10 cellular contexts compared by ENCODE assay signal in the genomic region with DNA sequence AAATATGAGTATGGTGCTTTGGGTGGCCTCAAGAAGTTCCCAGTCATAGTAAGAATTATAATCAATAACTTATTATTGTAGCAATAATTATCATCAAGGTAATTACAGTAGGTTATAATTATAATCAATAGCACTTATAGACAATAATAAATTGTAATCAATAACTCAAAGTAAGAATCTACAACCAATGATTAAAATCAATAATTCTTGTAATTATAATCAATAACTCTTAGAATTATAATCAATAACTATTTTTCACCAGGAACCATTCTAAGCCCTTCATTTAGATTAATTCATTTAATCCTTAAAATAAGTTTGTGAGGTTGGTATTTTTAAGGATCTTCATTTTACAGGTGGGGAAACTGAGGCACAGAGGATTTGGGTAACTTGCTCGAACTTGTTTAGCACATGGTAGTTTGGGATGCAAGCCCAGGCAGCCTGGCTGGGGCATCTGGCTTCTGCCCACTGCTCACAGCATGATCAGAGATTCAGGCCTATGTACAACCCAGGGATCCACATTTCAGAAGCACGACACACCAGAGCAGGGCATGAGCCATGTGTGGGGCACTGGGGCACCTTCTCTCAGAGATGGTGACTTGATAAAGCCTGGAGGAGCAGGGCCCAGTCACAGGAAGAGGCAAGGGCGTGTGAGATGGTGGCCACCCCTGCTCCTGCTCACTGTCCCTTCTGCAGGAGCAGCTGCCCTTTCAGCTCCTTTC. TPM values are rescaled to one million over a fixed set of nuclear protein-coding genes. Genes with fewer than 3 reads are reported as not detected.
"Had no signal": no experiment of that assay in that cellular context is flagged by ENCODE, and none has a peak within 500 bp of the region (broad histone marks: within the 10 kb centered on the region; RNA-seq: fewer than 3 reads in every experiment).

No MANE protein-coding gene starts in this region.

- H3K9me3 ChIP-seq: gastrocnemius medialis, tibial nerve had no signal

- H3K27ac Mint-ChIP-seq: activated CD4-positive, alpha-beta memory T cell treated with anti-CD3 and anti-CD28 coated beads, Interleukin-2, amount 10 ng/mL, durations not matched to agents 7 days and 5 days; activated CD4-positive, alpha-beta T cell treated with anti-CD3 and anti-CD28 coated beads for 36 hours; activated naive CD8-positive, alpha-beta T cell treated with anti-CD3 and anti-CD28 coated beads, Interleukin-2, amount 10 ng/mL, durations not matched to agents 7 days and 5 days; mesothelial cell of epicardium had no signal

- H3K27me3 ChIP-seq: gastrocnemius medialis, tibial nerve had no signal

- H3K4me3 Mint-ChIP-seq: activated CD4-positive, alpha-beta memory T cell treated with anti-CD3 and anti-CD28 coated beads, Interleukin-2, amount 10 ng/mL, durations not matched to agents 7 days and 5 days; activated CD4-positive, alpha-beta T cell treated with anti-CD3 and anti-CD28 coated beads for 36 hours; activated naive CD8-positive, alpha-beta T cell treated with anti-CD3 and anti-CD28 coated beads, Interleukin-2, amount 10 ng/mL, durations not matched to agents 7 days and 5 days; mesothelial cell of epicardium had no signal

- H3K27ac ChIP-seq: gastrocnemius medialis, parathyroid adenoma, skin epidermis, tibial nerve had no signal

- H3K4me3 ChIP-seq: gastrocnemius medialis, skin epidermis, tibial nerve had no signal

- H3K4me1 Mint-ChIP-seq: activated CD4-positive, alpha-beta T cell treated with anti-CD3 and anti-CD28 coated beads for 36 hours; activated naive CD8-positive, alpha-beta T cell treated with anti-CD3 and anti-CD28 coated beads, Interleukin-2, amount 10 ng/mL, durations not matched to agents 7 days and 5 days; mesothelial cell of epicardium had no signal

- H3K4me1 ChIP-seq: parathyroid adenoma, tibial nerve had no signal

- H3K9me3 Mint-ChIP-seq: activated CD4-positive, alpha-beta memory T cell treated with anti-CD3 and anti-CD28 coated beads, Interleukin-2, amount 10 ng/mL, durations not matched to agents 7 days and 5 days; activated naive CD8-positive, alpha-beta T cell treated with anti-CD3 and anti-CD28 coated beads, Interleukin-2, amount 10 ng/mL, durations not matched to agents 7 days and 5 days; mesothelial cell of epicardium had no signal

- DNase-seq: activated CD4-positive, alpha-beta memory T cell treated with anti-CD3 and anti-CD28 coated beads, Interleukin-2, amount 10 ng/mL, durations not matched to agents 7 days and 5 days; activated CD4-positive, alpha-beta T cell treated with anti-CD3 and anti-CD28 coated beads for 36 hours; activated naive CD8-positive, alpha-beta T cell treated with anti-CD3 and anti-CD28 coated beads, Interleukin-2, amount 10 ng/mL, durations not matched to agents 7 days and 5 days; anterior cingulate cortex; gastrocnemius medialis; T-helper 9 cell had no signal

- H3K36me3 Mint-ChIP-seq: activated naive CD8-positive, alpha-beta T cell treated with anti-CD3 and anti-CD28 coated beads, Interleukin-2, amount 10 ng/mL, durations not matched to agents 7 days and 5 days; mesothelial cell of epicardium had no signal

- H3K36me3 ChIP-seq: gastrocnemius medialis, tibial nerve had no signal

- ATAC-seq: activated CD4-positive, alpha-beta T cell treated with anti-CD3 and anti-CD28 coated beads for 36 hours had no signal

RNA-seq across cellular contexts. Expression of a gene that starts 46.6 kb away (rescaled TPM):
- total RNA-seq: activated CD4-positive, alpha-beta memory T cell treated with anti-CD3 and anti-CD28 coated beads, Interleukin-2, amount 10 ng/mL, durations not matched to agents 7 days and 5 days; activated CD4-positive, alpha-beta T cell treated with anti-CD3 and anti-CD28 coated beads for 36 hours; activated naive CD8-positive, alpha-beta T cell treated with anti-CD3 and anti-CD28 coated beads, Interleukin-2, amount 10 ng/mL, durations not matched to agents 7 days and 5 days had no signal
